Comparison of ENCODE assay signal across 12 cellular contexts in the genomic region with DNA sequence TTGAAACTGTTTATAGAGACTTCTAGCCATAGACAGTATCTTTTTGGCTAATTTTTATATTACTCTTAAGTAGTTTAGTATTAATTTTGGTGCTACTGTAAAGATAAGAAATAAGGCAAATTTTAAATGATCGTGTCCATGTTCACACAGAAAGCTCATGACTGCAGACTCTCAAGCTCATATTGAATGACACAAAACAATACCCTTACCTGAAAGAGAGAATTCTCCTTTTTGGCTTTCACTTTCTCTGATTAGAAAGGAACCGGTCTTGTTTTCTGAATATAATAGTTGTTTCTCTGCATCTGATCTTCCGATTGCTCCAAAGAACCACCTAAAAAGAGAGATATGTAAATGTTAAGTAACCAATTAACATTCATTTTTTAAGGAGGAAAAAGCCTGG. TPM values are rescaled to one million over a fixed set of nuclear protein-coding genes. Genes with fewer than 3 reads are reported as not detected.
A peak's percentile ranks its signal among the peaks of the same experiment; 100 is the strongest.
DNase-seq lines count a peak whose midpoint lies in the region; ATAC-seq and FAIRE-seq lines count a peak whose summit lies in the region.
"Had no signal": no experiment of that assay in that cellular context is flagged by ENCODE, and none has a peak within 500 bp of the region (broad histone marks: within the 10 kb centered on the region; RNA-seq: fewer than 3 reads in every experiment).

No MANE protein-coding gene starts in this region.

- FAIRE-seq in frontal cortex (lab: Jason Lieb, UNC), result no peak

- ATAC-seq in GM19025 (IDR thresholded peaks at IDR 0.05; ENCODE audit: low read depth, unreplicated experiment) (peak; percentile 81), GM21576 (IDR thresholded peaks at IDR 0.05; ENCODE audit: unreplicated experiment) (peak; percentile 95), HG03066 (IDR thresholded peaks at IDR 0.05; ENCODE audit: low read depth, unreplicated experiment) (peak; percentile 93)

- DNase-seq in NCI-H1436 (lab: John Stamatoyannopoulos, UW) (no peak), activated gamma-delta T cell treated with Interleukin-2 at 50 U/mL for 16 hours (no peak), frontal cortex (ENCODE audit: low spot score in 2 of 2) (no peak)
- no peak for DNase-seq in activated naive CD4-positive, alpha-beta T cell treated with Interleukin-2 at 50 U/mL for 16 hours
- DNase-seq: activated CD4-positive, alpha-beta memory T cell treated with anti-CD3 and anti-CD28 coated beads for 36 hours; activated naive CD4-positive, alpha-beta T cell treated with anti-CD3 and anti-CD28 coated beads for 36 hours; caudate nucleus; hippocampal formation; thyroid gland had no signal

RNA-seq across cellular contexts. Expression of gene FRK, which starts 57.0 kb away (rescaled TPM):
- total RNA-seq in frontal cortex, result 0.41 TPM
- total RNA-seq: activated naive CD4-positive, alpha-beta T cell treated with anti-CD3 and anti-CD28 coated beads for 36 hours had no signal
